11 cellular contexts compared by ENCODE assay signal in the genomic region with DNA sequence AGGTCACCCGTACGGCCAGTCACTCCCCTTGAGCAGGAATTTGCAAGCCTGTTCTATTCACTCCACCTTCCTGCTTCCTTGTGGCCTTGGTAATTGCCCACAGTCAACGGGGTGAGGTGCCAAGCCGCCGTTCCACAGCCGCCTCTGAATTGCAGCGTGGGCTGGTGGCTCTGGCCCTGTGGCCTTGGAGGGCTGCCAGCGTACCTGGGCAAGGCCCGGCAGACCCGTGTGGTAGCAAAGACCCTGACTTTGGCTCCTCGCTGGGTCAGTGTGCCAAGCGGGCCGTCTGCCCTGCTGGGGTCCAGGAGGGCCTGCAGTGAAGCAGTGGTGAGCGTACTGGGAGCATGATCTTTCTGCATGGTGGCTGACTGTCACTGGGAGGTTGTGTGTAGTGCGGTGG. TPM values are rescaled to one million over a fixed set of nuclear protein-coding genes. Genes with fewer than 3 reads are reported as not detected.
DNase-seq lines count a peak whose midpoint lies in the region; ATAC-seq and TF ChIP-seq lines count a peak whose summit lies in the region.
"Had no signal": no experiment of that assay in that cellular context is flagged by ENCODE, and none has a peak within 500 bp of the region (broad histone marks: within the 10 kb centered on the region; RNA-seq: fewer than 3 reads in every experiment).

No MANE protein-coding gene starts in this region.

- H3K27me3 Mint-ChIP-seq in naive B cell: no peaks in the 10 kb centered on the region

- peak overlapping the region in 4 of 6 donors; percentile 45 to 99 (median 80) for H3K27ac Mint-ChIP-seq in naive B cell

- intact Hi-C loops in Right ventricle myocardium superior (cut with DNase I): no loop called here
- intact Hi-C loops in left cardiac atrium (cut with DNase I): no loop called here
- intact Hi-C loops in colonic mucosa (cut with DNase I): no loop called here
- intact Hi-C loops in upper lobe of right lung (cut with DNase I): no loop called here

- no peak for TF ChIP-seq CTCF in colonic mucosa (IDR thresholded peaks at IDR 0.05)
- no peak for TF ChIP-seq CTCF in upper lobe of right lung (IDR thresholded peaks at IDR 0.05)
- no peak for TF ChIP-seq CTCF in brain microvascular endothelial cell (IDR thresholded peaks at IDR 0.05; ENCODE audit: low read depth, low read length, missing control alignments)

- DNase-seq in Right ventricle myocardium superior (peak; percentile 41), left cardiac atrium (no peak), colonic mucosa (no peak), naive B cell (no peak), upper lobe of right lung (no peak), cerebellar nuclear complex (lab: John Stamatoyannopoulos, UW) (no peak), brain microvascular endothelial cell (no peak)
- DNase-seq in activated CD4-positive, CD25-positive, alpha-beta regulatory T cell (lab: John Stamatoyannopoulos, UW): no peak
- DNase-seq: NCI-H1417 treated with DMSO at 0.1 percent for 48 hours had no signal

- no peaks in the 10 kb centered on the region for H3K9me3 ChIP-seq in colonic mucosa
- no peaks in the 10 kb centered on the region for H3K9me3 ChIP-seq in upper lobe of right lung

- no peaks in the 10 kb centered on the region for H3K9me3 Mint-ChIP-seq in naive B cell

- H3K36me3 ChIP-seq in colonic mucosa (no peaks in the 10 kb centered on the region), upper lobe of right lung (peaks cover 6% of the 10 kb centered on the region), brain microvascular endothelial cell (replicated peaks) (peaks cover 3% of the 10 kb centered on the region)

- H3K4me3 ChIP-seq in colonic mucosa (no peak overlapping the region), upper lobe of right lung (no peak overlapping the region), brain microvascular endothelial cell (ENCODE audit: low read depth, low read length) (no peak overlapping the region)

- in situ Hi-C loops in brain microvascular endothelial cell (cut with HindIII; ENCODE audit: low pct_ligation_motif_present, low sequenced_read_pairs): no loop called here

- H3K4me1 Mint-ChIP-seq in naive B cell: peaks cover 45 to 83% (median 75%) of the 10 kb centered on the region in 3 donors

- H3K4me3 Mint-ChIP-seq in naive B cell: peak overlapping the region in 5 of 8 donors; percentile 5 to 91 (median 29)

- H3K4me1 ChIP-seq in colonic mucosa (peaks cover 18% of the 10 kb centered on the region), upper lobe of right lung (peaks cover 44% of the 10 kb centered on the region)

- H3K9ac ChIP-seq in colonic mucosa (ENCODE audit: low read depth in 2 of 2, low read length in 2 of 2): peak overlapping the region in 1 of 2 donors; percentile 59

- ATAC-seq in Right ventricle myocardium superior (ENCODE audit: poor library complexity) (no peak), left cardiac atrium (no peak), naive B cell (ENCODE audit: low read depth in 2 of 2) (no peak), upper lobe of right lung (no peak)

- H3K36me3 Mint-ChIP-seq in naive B cell: peaks cover 0 to 8% of the 10 kb centered on the region in 2 donors

- H3K27ac ChIP-seq in colonic mucosa (peak overlapping the region; percentile 50), upper lobe of right lung (peak overlapping the region; percentile 98), brain microvascular endothelial cell (no peak overlapping the region)

- no peaks in the 10 kb centered on the region for H3K27me3 ChIP-seq in colonic mucosa
- H3K27me3 ChIP-seq in upper lobe of right lung: no peaks in the 10 kb centered on the region
- no peaks in the 10 kb centered on the region for H3K27me3 ChIP-seq in brain microvascular endothelial cell (replicated peaks)

RNA-seq across cellular contexts. Expression of a gene that starts 3.6 kb away (rescaled TPM):
- total RNA-seq in Right ventricle myocardium superior (12.6 TPM), left cardiac atrium (10 to 100 TPM; 13.9 to 16.7 TPM), colonic mucosa (10 to 100 TPM; 18.6 to 29.7 TPM), upper lobe of right lung (20.6 TPM)
- 10 to 100 TPM; 24.3 to 40.1 (median 28.5) TPM for polyA plus RNA-seq in naive B cell (ENCODE audit: low read depth in 6 of 6)

RNA-seq across cellular contexts. Expression of a gene that starts 18.5 kb away (rescaled TPM):
- total RNA-seq in Right ventricle myocardium superior: not detected
- total RNA-seq in left cardiac atrium: not detected
- total RNA-seq in colonic mucosa: not detected
- polyA plus RNA-seq in naive B cell (ENCODE audit: low read depth in 6 of 6): not detected
- not detected for total RNA-seq in upper lobe of right lung
- total RNA-seq: epithelial cell of proximal tubule had no signal
- polyA plus RNA-seq: keratinocyte had no signal
